ENCODE assay signal across 8 cellular contexts in the genomic region with DNA sequence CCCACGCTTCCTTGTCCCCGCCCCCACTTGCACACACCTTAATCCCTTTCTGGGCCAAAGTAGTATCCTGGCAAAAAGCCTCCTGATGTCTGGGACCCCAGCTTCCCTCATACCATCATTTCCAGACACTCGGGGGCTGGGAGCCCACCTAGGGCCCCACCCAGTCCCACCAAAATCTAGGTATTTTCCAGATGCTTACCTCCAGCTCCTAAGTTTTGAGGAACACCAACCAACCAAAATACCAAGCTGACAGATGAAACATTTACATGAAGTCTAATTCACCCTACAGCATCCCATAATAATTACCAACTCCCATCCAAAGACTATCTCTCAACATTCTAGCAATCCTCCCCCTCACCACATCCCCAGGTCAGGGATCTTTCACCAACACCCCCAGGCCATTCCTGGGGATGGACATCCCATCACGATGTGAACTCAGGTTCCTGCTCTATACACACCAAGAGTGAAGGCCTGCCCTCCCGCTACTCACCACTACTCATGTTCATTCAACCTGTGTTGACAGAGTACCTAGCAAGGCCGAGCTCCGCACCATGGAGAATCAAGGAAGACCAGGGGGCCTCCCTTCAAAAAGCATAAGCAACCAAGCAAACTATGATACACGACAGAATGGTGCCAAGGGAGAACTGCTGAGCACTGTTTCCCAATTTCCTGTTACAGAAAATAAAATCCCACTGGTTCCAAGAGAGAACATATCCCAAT. TPM values are rescaled to one million over a fixed set of nuclear protein-coding genes. Genes with fewer than 3 reads are reported as not detected.
DNase-seq lines count a peak whose midpoint lies in the region; ATAC-seq and TF ChIP-seq lines count a peak whose summit lies in the region.

No MANE protein-coding gene starts in this region.

- ATAC-seq in gastroesophageal sphincter (no peak), HG03457 (IDR thresholded peaks at IDR 0.05; ENCODE audit: unreplicated experiment) (no peak), GM19395 (IDR thresholded peaks at IDR 0.05; ENCODE audit: unreplicated experiment) (no peak)

- H3K36me3 ChIP-seq in SJCRH30 (peaks cover 15% of the 10 kb centered on the region), gastroesophageal sphincter (no peaks in the 10 kb centered on the region)

- H3K4me3 ChIP-seq in SJCRH30, result no peak overlapping the region
- no peak overlapping the region for H3K4me3 ChIP-seq in gastroesophageal sphincter

- no peak for TF ChIP-seq EP300 in gastroesophageal sphincter (IDR thresholded peaks at IDR 0.05)

- H3K9me3 ChIP-seq in SJCRH30 (replicated peaks) (no peaks in the 10 kb centered on the region), gastroesophageal sphincter (no peaks in the 10 kb centered on the region)

- H3K4me1 ChIP-seq in SJCRH30 (peaks cover 45% of the 10 kb centered on the region), gastroesophageal sphincter (peaks cover 17 to 63% (median 27%) of the 10 kb centered on the region in 3 donors)

- WGBS in gastroesophageal sphincter (ENCODE audit: low coverage in 1 of 2), 2 donors, result 52 to 54% methylated on average over 6 of the region's 8 CpGs

- DNase-seq in NCI-H146 (lab: John Stamatoyannopoulos, UW) (peak; percentile 47), NCI-H146 treated with DMSO at 0.1 percent for 48 hours (lab: John Stamatoyannopoulos, UW; ENCODE audit: unreplicated experiment) (no peak), SJCRH30 (peak; percentile 25 to 35)
- DNase-seq in stimulated activated naive CD4-positive, alpha-beta T cell treated with Interleukin-2 at 50 U/mL for 16 hours (lab: John Stamatoyannopoulos, UW), result peak; percentile 21
- no peak for DNase-seq in NK-92 treated with Interleukin-12 subunit alpha and Interleukin-12 subunit beta, amount 100 ng/mL, for 24 hours (lab: John Stamatoyannopoulos, UW)

- H3K27ac ChIP-seq in SJCRH30 (no peak overlapping the region), gastroesophageal sphincter (peak overlapping the region; percentile 70 to 100 (median 98))

- H3K27me3 ChIP-seq in SJCRH30 (no peaks in the 10 kb centered on the region), gastroesophageal sphincter (no peaks in the 10 kb centered on the region)

- TF ChIP-seq POLR2A in gastroesophageal sphincter (IDR thresholded peaks at IDR 0.05), result no peak

- TF ChIP-seq CTCF in gastroesophageal sphincter (IDR thresholded peaks at IDR 0.05), result no peak

RNA-seq across cellular contexts. Expression of a gene that starts 1.6 kb away (rescaled TPM):
- total RNA-seq in SJCRH30 (2014; rRNA removed; shearing (Covaris generic)), result 300 and 311 TPM in 2 replicates
- 100 to 1,000 TPM; 133 to 266 (median 219) TPM for total RNA-seq in gastroesophageal sphincter

RNA-seq across cellular contexts. Expression of a gene that starts 27.0 kb away (rescaled TPM):
- not detected in 2 replicates for total RNA-seq in SJCRH30 (2014; rRNA removed; shearing (Covaris generic))
- total RNA-seq in gastroesophageal sphincter, result 1 to 10 TPM in 2 of 4 donors, under 1 TPM in 2; 0.47 to 2.0 (median 1.2) TPM

RNA-seq across cellular contexts. Expression of a gene that starts 38.5 kb away (rescaled TPM):
- 0.28 TPM in 1 of 2 replicates, not detected in the other for total RNA-seq in SJCRH30 (2014; rRNA removed; shearing (Covaris generic))
- 1 to 10 TPM in 2 of 4 donors, under 1 TPM in 1, not detected in 1; 0.81 to 3.2 (median 2.4) TPM for total RNA-seq in gastroesophageal sphincter

RNA-seq across cellular contexts. Expression of a gene that starts 40.7 kb away (rescaled TPM):
- total RNA-seq in SJCRH30 (2014; rRNA removed; shearing (Covaris generic)), result 63.8 and 67.7 TPM in 2 replicates
- 10 to 100 TPM; 22.5 to 49.8 (median 26.8) TPM for total RNA-seq in gastroesophageal sphincter

RNA-seq across cellular contexts. Expression of a gene that starts 52.9 kb away (rescaled TPM):
- total RNA-seq in SJCRH30 (2014; rRNA removed; shearing (Covaris generic)), result 10.3 and 13.8 TPM in 2 replicates
- 10 to 100 TPM; 16.9 to 27.4 (median 22.1) TPM for total RNA-seq in gastroesophageal sphincter

Comparison
In these comparisons a context has a peak if more than half of its experiments do, and no peak if none do; other contexts are left out.
1. DNase-seq: peak in NCI-H146 (single experiment), SJCRH30 (2 of 2) and stimulated activated naive CD4-positive, alpha-beta T cell treated with Interleukin-2 at 50 U/mL for 16 hours (single experiment); none in NCI-H146 treated with DMSO at 0.1 percent for 48 hours (single experiment) and NK-92 treated with Interleukin-12 subunit alpha and Interleukin-12 subunit beta, amount 100 ng/mL, for 24 hours (single experiment).